1 cellular context compared by ENCODE assay signal in the genomic region with DNA sequence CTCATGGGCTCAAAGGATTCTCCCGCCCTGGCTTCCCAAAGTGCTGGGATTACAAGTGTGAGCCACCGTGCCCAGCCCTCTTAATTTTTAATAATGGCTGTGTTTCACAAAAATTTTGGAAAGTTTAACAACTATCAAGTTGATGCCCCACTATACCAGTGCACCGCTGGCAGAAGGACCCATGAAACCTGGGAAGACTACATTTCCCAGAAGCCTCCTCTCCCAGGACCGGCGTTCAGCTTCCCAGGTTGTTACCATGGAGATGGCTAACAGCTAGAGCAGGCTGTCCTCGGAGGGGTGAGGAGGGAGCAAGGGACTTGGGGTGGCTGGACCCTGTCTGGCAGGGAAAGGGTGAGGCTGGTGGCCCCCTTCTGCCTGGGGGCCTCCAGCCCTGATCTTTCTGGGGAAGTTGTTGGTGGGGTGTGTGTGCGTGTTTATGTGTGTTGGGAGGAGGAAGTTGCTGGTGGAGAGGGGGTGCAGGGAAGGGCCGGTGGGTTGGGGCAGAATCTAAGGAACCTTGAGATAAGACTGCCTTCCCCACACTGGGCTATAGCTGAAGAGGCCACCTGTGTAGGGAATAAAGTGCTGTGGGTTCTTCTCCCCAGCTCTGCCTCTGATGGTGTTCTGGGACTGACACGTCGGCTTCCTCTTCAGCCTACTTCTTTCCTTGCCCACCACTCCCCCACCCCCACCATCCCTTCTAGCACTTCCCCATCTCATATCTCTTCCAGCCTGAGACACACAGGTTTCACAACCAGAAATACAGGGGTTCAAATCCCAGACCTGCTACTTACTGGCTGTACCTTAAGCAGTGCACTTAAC.
TF ChIP-seq lines count a peak whose summit lies in the region.

A gene with protein sequence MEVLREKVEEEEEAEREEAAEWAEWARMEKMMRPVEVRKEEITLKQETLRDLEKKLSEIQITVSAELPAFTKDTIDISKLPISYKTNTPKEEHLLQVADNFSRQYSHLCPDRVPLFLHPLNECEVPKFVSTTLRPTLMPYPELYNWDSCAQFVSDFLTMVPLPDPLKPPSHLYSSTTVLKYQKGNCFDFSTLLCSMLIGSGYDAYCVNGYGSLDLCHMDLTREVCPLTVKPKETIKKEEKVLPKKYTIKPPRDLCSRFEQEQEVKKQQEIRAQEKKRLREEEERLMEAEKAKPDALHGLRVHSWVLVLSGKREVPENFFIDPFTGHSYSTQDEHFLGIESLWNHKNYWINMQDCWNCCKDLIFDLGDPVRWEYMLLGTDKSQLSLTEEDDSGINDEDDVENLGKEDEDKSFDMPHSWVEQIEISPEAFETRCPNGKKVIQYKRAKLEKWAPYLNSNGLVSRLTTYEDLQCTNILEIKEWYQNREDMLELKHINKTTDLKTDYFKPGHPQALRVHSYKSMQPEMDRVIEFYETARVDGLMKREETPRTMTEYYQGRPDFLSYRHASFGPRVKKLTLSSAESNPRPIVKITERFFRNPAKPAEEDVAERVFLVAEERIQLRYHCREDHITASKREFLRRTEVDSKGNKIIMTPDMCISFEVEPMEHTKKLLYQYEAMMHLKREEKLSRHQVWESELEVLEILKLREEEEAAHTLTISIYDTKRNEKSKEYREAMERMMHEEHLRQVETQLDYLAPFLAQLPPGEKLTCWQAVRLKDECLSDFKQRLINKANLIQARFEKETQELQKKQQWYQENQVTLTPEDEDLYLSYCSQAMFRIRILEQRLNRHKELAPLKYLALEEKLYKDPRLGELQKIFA (plus strand): TSS at position 251 of the 822 bp plus-strand sequence. CDS start 3,144 bp downstream, outside the sequence.

TF ChIP-seq in K562, 482 proteins besides CTCF, POLR2A, EP300 and RAD21 (continued from another document and continues in another):
- TF ChIP-seq, protein P1, sequence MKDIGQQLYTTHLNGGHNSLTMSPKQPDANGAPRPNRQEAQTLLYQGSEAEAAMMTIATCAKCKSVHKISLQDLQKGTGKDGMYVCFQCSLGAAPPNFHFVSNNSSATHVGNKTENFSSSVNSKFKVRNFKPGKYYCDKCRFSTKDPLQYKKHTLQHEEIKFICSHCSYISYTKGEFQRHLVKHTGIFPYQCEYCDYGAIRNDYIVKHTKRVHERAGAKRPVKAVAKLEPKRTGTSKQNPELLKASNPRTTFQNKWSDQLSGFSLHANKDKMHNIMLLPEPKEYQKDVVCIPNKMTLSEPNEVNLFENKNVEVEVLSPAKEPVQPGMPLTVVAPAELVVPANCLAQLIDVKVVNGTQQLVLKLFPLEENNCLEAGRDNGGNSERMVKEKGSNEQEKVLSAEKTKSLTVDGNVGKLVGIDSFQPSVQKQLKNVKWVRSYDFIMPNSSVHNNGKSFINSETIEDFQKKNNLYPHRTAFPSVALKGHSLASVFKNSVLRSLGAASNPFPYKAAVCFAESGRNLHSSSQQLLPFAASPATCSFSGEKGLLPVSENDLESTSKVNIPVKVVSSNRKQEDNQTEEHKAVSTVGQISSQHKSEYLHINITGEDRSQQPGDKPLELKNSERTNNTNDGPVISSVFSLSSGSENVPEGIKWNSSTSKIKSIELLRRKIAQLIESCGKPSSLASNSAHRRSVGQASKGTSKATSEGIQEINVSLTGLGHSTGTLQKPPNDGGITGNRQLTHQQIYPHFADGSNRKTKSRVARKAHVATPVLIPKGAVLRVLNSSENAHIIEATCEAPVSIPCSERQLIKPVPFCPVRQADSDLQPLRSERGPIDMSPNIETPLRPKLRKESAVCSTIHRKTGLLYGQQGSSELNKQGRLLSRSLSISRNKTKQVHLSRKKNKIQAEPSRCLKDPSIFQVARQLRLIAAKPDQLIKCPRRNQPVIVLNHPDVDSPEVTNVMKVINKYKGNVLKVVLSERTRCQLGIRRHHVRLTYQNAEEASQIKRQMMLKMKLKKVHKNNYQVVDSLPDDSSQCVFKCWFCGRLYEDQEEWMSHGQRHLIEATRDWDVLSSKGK (CRISPR knock-in tag; IDR thresholded peaks at IDR 0.05) = no peak
- TF ChIP-seq SMARCA4 (IDR thresholded peaks at IDR 0.05) = peak; percentile 58; the same call in 1 of the 2 replicates
- TF ChIP-seq ESRRB (CRISPR knock-in tag; IDR thresholded peaks at IDR 0.05; ENCODE audit: borderline replicate concordance) = no peak
- TF ChIP-seq POLR2H (tag; IDR thresholded peaks at IDR 0.05; ENCODE audit: low read depth) = no peak
- no peak for TF ChIP-seq XRCC4 (IDR thresholded peaks at IDR 0.05; ENCODE audit: extremely low read depth, insufficient read depth, insufficient read length)
- TF ChIP-seq, protein P2, sequence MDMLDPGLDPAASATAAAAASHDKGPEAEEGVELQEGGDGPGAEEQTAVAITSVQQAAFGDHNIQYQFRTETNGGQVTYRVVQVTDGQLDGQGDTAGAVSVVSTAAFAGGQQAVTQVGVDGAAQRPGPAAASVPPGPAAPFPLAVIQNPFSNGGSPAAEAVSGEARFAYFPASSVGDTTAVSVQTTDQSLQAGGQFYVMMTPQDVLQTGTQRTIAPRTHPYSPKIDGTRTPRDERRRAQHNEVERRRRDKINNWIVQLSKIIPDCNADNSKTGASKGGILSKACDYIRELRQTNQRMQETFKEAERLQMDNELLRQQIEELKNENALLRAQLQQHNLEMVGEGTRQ (CRISPR knock-in tag; IDR thresholded peaks at IDR 0.05) = no peak
- TF ChIP-seq HLTF (IDR thresholded peaks at IDR 0.05) = no peak
- TF ChIP-seq ZC3H8 (IDR thresholded peaks at IDR 0.05) = no peak
- TF ChIP-seq HDAC6 (IDR thresholded peaks at IDR 0.05; ENCODE audit: low read depth, low read length) = no peak
- TF ChIP-seq CHD2 (IDR thresholded peaks at IDR 0.05; ENCODE audit: low read depth, low read length) = no peak
- no peak for TF ChIP-seq ZNF699 (CRISPR knock-in tag; IDR thresholded peaks at IDR 0.05; ENCODE audit: insufficient replicate concordance)
- no peak for TF ChIP-seq POLR3G (IDR thresholded peaks at IDR 0.05; ENCODE audit: extremely low read depth, insufficient read length, insufficient replicate concordance)
- no peak for TF ChIP-seq PPARD (CRISPR knock-in tag; IDR thresholded peaks at IDR 0.05)
- TF ChIP-seq ZNF561 (CRISPR knock-in tag; conservative IDR thresholded peaks at IDR 0.05) = no peak
- no peak for TF ChIP-seq THAP7 (CRISPR knock-in tag; IDR thresholded peaks at IDR 0.05)
- TF ChIP-seq, protein P3, sequence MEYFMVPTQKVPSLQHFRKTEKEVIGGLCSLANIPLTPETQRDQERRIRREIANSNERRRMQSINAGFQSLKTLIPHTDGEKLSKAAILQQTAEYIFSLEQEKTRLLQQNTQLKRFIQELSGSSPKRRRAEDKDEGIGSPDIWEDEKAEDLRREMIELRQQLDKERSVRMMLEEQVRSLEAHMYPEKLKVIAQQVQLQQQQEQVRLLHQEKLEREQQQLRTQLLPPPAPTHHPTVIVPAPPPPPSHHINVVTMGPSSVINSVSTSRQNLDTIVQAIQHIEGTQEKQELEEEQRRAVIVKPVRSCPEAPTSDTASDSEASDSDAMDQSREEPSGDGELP (CRISPR knock-in tag; IDR thresholded peaks at IDR 0.05; ENCODE audit: borderline replicate concordance) = peak; percentile 34; the same call in 1 of the 2 replicates
- TF ChIP-seq ELK1 (CRISPR knock-in tag; IDR thresholded peaks at IDR 0.05) = no peak
- TF ChIP-seq SIN3B (IDR thresholded peaks at IDR 0.05; ENCODE audit: low read depth) = no peak
- no peak for TF ChIP-seq RBM22 (IDR thresholded peaks at IDR 0.05; ENCODE audit: low read depth, low read length, poor library complexity, severe bottlenecking)
- no peak for TF ChIP-seq SRSF9 (IDR thresholded peaks at IDR 0.05; ENCODE audit: borderline replicate concordance, low read depth, low read length)
- TF ChIP-seq BCL6 (CRISPR knock-in tag; IDR thresholded peaks at IDR 0.05) = no peak
- TF ChIP-seq MCM7 (IDR thresholded peaks at IDR 0.05) = no peak
- TF ChIP-seq, protein P4, sequence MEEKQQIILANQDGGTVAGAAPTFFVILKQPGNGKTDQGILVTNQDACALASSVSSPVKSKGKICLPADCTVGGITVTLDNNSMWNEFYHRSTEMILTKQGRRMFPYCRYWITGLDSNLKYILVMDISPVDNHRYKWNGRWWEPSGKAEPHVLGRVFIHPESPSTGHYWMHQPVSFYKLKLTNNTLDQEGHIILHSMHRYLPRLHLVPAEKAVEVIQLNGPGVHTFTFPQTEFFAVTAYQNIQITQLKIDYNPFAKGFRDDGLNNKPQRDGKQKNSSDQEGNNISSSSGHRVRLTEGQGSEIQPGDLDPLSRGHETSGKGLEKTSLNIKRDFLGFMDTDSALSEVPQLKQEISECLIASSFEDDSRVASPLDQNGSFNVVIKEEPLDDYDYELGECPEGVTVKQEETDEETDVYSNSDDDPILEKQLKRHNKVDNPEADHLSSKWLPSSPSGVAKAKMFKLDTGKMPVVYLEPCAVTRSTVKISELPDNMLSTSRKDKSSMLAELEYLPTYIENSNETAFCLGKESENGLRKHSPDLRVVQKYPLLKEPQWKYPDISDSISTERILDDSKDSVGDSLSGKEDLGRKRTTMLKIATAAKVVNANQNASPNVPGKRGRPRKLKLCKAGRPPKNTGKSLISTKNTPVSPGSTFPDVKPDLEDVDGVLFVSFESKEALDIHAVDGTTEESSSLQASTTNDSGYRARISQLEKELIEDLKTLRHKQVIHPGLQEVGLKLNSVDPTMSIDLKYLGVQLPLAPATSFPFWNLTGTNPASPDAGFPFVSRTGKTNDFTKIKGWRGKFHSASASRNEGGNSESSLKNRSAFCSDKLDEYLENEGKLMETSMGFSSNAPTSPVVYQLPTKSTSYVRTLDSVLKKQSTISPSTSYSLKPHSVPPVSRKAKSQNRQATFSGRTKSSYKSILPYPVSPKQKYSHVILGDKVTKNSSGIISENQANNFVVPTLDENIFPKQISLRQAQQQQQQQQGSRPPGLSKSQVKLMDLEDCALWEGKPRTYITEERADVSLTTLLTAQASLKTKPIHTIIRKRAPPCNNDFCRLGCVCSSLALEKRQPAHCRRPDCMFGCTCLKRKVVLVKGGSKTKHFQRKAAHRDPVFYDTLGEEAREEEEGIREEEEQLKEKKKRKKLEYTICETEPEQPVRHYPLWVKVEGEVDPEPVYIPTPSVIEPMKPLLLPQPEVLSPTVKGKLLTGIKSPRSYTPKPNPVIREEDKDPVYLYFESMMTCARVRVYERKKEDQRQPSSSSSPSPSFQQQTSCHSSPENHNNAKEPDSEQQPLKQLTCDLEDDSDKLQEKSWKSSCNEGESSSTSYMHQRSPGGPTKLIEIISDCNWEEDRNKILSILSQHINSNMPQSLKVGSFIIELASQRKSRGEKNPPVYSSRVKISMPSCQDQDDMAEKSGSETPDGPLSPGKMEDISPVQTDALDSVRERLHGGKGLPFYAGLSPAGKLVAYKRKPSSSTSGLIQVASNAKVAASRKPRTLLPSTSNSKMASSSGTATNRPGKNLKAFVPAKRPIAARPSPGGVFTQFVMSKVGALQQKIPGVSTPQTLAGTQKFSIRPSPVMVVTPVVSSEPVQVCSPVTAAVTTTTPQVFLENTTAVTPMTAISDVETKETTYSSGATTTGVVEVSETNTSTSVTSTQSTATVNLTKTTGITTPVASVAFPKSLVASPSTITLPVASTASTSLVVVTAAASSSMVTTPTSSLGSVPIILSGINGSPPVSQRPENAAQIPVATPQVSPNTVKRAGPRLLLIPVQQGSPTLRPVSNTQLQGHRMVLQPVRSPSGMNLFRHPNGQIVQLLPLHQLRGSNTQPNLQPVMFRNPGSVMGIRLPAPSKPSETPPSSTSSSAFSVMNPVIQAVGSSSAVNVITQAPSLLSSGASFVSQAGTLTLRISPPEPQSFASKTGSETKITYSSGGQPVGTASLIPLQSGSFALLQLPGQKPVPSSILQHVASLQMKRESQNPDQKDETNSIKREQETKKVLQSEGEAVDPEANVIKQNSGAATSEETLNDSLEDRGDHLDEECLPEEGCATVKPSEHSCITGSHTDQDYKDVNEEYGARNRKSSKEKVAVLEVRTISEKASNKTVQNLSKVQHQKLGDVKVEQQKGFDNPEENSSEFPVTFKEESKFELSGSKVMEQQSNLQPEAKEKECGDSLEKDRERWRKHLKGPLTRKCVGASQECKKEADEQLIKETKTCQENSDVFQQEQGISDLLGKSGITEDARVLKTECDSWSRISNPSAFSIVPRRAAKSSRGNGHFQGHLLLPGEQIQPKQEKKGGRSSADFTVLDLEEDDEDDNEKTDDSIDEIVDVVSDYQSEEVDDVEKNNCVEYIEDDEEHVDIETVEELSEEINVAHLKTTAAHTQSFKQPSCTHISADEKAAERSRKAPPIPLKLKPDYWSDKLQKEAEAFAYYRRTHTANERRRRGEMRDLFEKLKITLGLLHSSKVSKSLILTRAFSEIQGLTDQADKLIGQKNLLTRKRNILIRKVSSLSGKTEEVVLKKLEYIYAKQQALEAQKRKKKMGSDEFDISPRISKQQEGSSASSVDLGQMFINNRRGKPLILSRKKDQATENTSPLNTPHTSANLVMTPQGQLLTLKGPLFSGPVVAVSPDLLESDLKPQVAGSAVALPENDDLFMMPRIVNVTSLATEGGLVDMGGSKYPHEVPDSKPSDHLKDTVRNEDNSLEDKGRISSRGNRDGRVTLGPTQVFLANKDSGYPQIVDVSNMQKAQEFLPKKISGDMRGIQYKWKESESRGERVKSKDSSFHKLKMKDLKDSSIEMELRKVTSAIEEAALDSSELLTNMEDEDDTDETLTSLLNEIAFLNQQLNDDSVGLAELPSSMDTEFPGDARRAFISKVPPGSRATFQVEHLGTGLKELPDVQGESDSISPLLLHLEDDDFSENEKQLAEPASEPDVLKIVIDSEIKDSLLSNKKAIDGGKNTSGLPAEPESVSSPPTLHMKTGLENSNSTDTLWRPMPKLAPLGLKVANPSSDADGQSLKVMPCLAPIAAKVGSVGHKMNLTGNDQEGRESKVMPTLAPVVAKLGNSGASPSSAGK (IDR thresholded peaks at IDR 0.05) = no peak
- TF ChIP-seq MAFG (tag; conservative IDR thresholded peaks at IDR 0.05) = no peak
- TF ChIP-seq RBM25 (IDR thresholded peaks at IDR 0.05; ENCODE audit: low read depth, low read length, severe bottlenecking) = no peak
- TF ChIP-seq PHF8 (IDR thresholded peaks at IDR 0.05; ENCODE audit: borderline replicate concordance, low read length) = peak; percentile 28; the same call in 1 of the 2 replicates
- no peak for TF ChIP-seq HMG20A (CRISPR knock-in tag; conservative IDR thresholded peaks at IDR 0.05)
- TF ChIP-seq ZBTB34 (CRISPR knock-in tag; IDR thresholded peaks at IDR 0.05) = no peak
- TF ChIP-seq TEAD1 (CRISPR knock-in tag; IDR thresholded peaks at IDR 0.05) = no peak
- TF ChIP-seq MCM5 (IDR thresholded peaks at IDR 0.05; ENCODE audit: low read depth) = no peak
